ENCODE assay signal across 14 cellular contexts in genomic region chr21:42655797-42656770, GRCh38. TPM values are rescaled to one million over a fixed set of nuclear protein-coding genes. Genes with fewer than 3 reads are reported as not detected.
DNase-seq lines count a peak whose midpoint lies in the region; ATAC-seq and TF ChIP-seq lines count a peak whose summit lies in the region.
"Had no signal": no experiment of that assay in that cellular context is flagged by ENCODE, and none has a peak within 500 bp of the region (broad histone marks: within the 10 kb centered on the region; RNA-seq: fewer than 3 reads in every experiment).

No MANE protein-coding gene starts in this region.

- H3K4me2 ChIP-seq in IMR-90 (ENCODE audit: low read depth, low read length) = no peak overlapping the region

- H3K56ac ChIP-seq in IMR-90 (ENCODE audit: extremely low read depth, insufficient read depth, low read length) = no peak overlapping the region

- no peaks in the 10 kb centered on the region for H3K79me1 ChIP-seq in IMR-90 (ENCODE audit: low read depth in 1 of 2, low read length in 2 of 2)

- no peak overlapping the region for H4K91ac ChIP-seq in IMR-90 (ENCODE audit: insufficient read depth, low read depth, low read length)

- H2BK5ac ChIP-seq in IMR-90 (ENCODE audit: low read depth, low read length, poor library complexity, severe bottlenecking) = no peak overlapping the region

- H2BK15ac ChIP-seq in IMR-90 (ENCODE audit: low read depth, low read length) = no peak overlapping the region

- no peaks in the 10 kb centered on the region for H3K9me3 Mint-ChIP-seq in nephron
- H3K9me3 Mint-ChIP-seq in effector memory CD8-positive, alpha-beta T cell = no peaks in the 10 kb centered on the region
- no peaks in the 10 kb centered on the region for H3K9me3 Mint-ChIP-seq in activated CD4-positive, alpha-beta T cell treated with anti-CD3 and anti-CD28 coated beads, Interleukin-2, amount 10 ng/mL, durations not matched to agents 7 days and 5 days
- H3K9me3 Mint-ChIP-seq: activated naive CD8-positive, alpha-beta T cell treated with anti-CD3 and anti-CD28 coated beads, Interleukin-2, amount 10 ng/mL, durations not matched to agents 7 days and 5 days had no signal

- CTCF ChIA-PET in IMR-90 (lab: Yijun Ruan, JAX) = interaction anchor here (0.7 kb wide), 1 partner anchor 19 kb away, joined by 3 read pairs; no protein-coding TSS in a partner anchor
- CTCF ChIA-PET in activated CD4-positive, alpha-beta T cell treated with anti-CD3 and anti-CD28 coated beads, Interleukin-2, amount 10 ng/mL, durations not matched to agents 7 days and 5 days (lab: Charles Lee) = interaction anchor here (1.2 to 1.4 kb wide), 3 partner anchors 9 to 15 kb away, joined by 3 to 4 read pairs (median 3); no protein-coding TSS in a partner anchor

- H3K9me3 ChIP-seq in IMR-90 (ENCODE audit: control insufficient read depth, insufficient read depth, low read length) (no peaks in the 10 kb centered on the region), colonic mucosa (no peaks in the 10 kb centered on the region), SJCRH30 (replicated peaks) (no peaks in the 10 kb centered on the region)
- H3K9me3 ChIP-seq: Caco-2, stomach had no signal

- peak overlapping the region; percentile 65 for H2AFZ ChIP-seq in IMR-90 (replicated peaks; ENCODE audit: low read length, poor library complexity)

- intact Hi-C loops in IMR-90 (cut with micrococcal nuclease) = loop anchor here (10.0 kb wide), 1 partner anchor 159 kb away; no protein-coding TSS in a partner anchor
- intact Hi-C loops in colonic mucosa (cut with DNase I) = loop anchor here (5.0 to 10.0 kb wide), 2 partner anchors 66 to 159 kb away; no protein-coding TSS in a partner anchor

- H3K4ac ChIP-seq in IMR-90 (ENCODE audit: low read depth, low read length) = no peak overlapping the region

- H2AK9ac ChIP-seq in IMR-90 (replicated peaks; ENCODE audit: low read depth, low read length, poor library complexity) = peak overlapping the region; percentile 67

- no peak overlapping the region for H3K4me3 ChIP-seq in IMR-90 (ENCODE audit: insufficient read depth, low read depth, low read length)
- H3K4me3 ChIP-seq in colonic mucosa = peak overlapping the region; percentile 13
- no peak overlapping the region for H3K4me3 ChIP-seq in SJCRH30

- no peak overlapping the region for H4K5ac ChIP-seq in IMR-90 (ENCODE audit: low read depth, low read length)

- dilution Hi-C loops in IMR-90 (cut with HindIII; ENCODE audit: low sequenced_read_pairs, unreplicated experiment) = no loop called here

- WGBS in IMR-90 (ENCODE audit: extremely low coverage in 2 of 2, insufficient read length in 1 of 2), 2 experiments = 67% methylated on average over 13 of the region's 31 CpGs; no CpG with 5 or more reads in 1 of the 2 experiments

- H2BK120ac ChIP-seq in IMR-90 (ENCODE audit: low read depth, low read length) = no peak overlapping the region; the same call in 1 of the 2 replicates

- H3K18ac ChIP-seq in IMR-90 (ENCODE audit: low read depth, low read length) = no peak overlapping the region

- H3K27ac Mint-ChIP-seq in nephron = peak overlapping the region; percentile 49 to 92 (median 90)
- no peak overlapping the region for H3K27ac Mint-ChIP-seq in effector memory CD8-positive, alpha-beta T cell
- H3K27ac Mint-ChIP-seq in activated CD4-positive, alpha-beta T cell treated with anti-CD3 and anti-CD28 coated beads, Interleukin-2, amount 10 ng/mL, durations not matched to agents 7 days and 5 days = no peak overlapping the region
- H3K27ac Mint-ChIP-seq: activated naive CD8-positive, alpha-beta T cell treated with anti-CD3 and anti-CD28 coated beads, Interleukin-2, amount 10 ng/mL, durations not matched to agents 7 days and 5 days had no signal

- no peak overlapping the region for H4K8ac ChIP-seq in IMR-90 (ENCODE audit: low read depth in 2 of 2, low read length in 2 of 2)

- in situ Hi-C loops in IMR-90 (cut with MboI; ENCODE audit: low sequenced_read_pairs) = no loop called here

- H4K20me1 ChIP-seq in IMR-90 (ENCODE audit: insufficient read depth, low read length) = peaks cover 2% of the 10 kb centered on the region

- no peaks in the 10 kb centered on the region for H3K36me3 ChIP-seq in IMR-90 (ENCODE audit: control insufficient read depth, insufficient read depth, low read length)
- H3K36me3 ChIP-seq in colonic mucosa = no peaks in the 10 kb centered on the region
- H3K36me3 ChIP-seq in SJCRH30 = no peaks in the 10 kb centered on the region
- H3K36me3 ChIP-seq: stomach had no signal

- TF ChIP-seq CTCF in IMR-90 (conservative IDR thresholded peaks at IDR 0.05; ENCODE audit: low read depth, low read length) (no peak), colonic mucosa (IDR thresholded peaks at IDR 0.05) (no peak), nephron (IDR thresholded peaks at IDR 0.05; ENCODE audit: unreplicated experiment in 3 of 3) (no peak)

- TF ChIP-seq RAD21 in IMR-90 (IDR thresholded peaks at IDR 0.05; ENCODE audit: low read length) = no peak

- 0 out of 2 replicates have a peak, but pooled peaks cover 3% of the 10 kb centered on the region for H3K9me1 ChIP-seq in IMR-90 (ENCODE audit: insufficient read depth, low read length)

- H3K4me1 ChIP-seq in IMR-90 (ENCODE audit: control insufficient read depth, insufficient read depth, low read length) (peaks cover 2% of the 10 kb centered on the region; the same call in 1 of the 2 replicates), colonic mucosa (peaks cover 14% of the 10 kb centered on the region), SJCRH30 (peaks cover 23% of the 10 kb centered on the region; the same call in 1 of the 2 replicates)

- H3K27me3 ChIP-seq in IMR-90 (ENCODE audit: control insufficient read depth, insufficient read depth, low read length) (peaks cover 28% of the 10 kb centered on the region), colonic mucosa (no peaks in the 10 kb centered on the region), SJCRH30 (no peaks in the 10 kb centered on the region)

- H2AK5ac ChIP-seq in IMR-90 (ENCODE audit: low read depth, low read length) = no peak overlapping the region

- no TSS peak for BruUV-seq in IMR-90 (replicated peaks; lab: Mats Ljungman, UMichigan)

- H3K14ac ChIP-seq in IMR-90 (replicated peaks; ENCODE audit: low read depth, low read length) = no peak overlapping the region

- H2BK20ac ChIP-seq in IMR-90 (ENCODE audit: low read depth, low read length) = no peak overlapping the region

- H3K4me1 Mint-ChIP-seq in nephron = peaks cover 48% of the 10 kb centered on the region
- peaks cover 12% of the 10 kb centered on the region in 2 donors for H3K4me1 Mint-ChIP-seq in effector memory CD8-positive, alpha-beta T cell (ENCODE audit: low read depth in 2 of 2)
- peaks cover 15% of the 10 kb centered on the region for H3K4me1 Mint-ChIP-seq in activated CD4-positive, alpha-beta T cell treated with anti-CD3 and anti-CD28 coated beads, Interleukin-2, amount 10 ng/mL, durations not matched to agents 7 days and 5 days

- H3K27me3 Mint-ChIP-seq in nephron (ENCODE audit: low read depth) = no peaks in the 10 kb centered on the region
- H3K27me3 Mint-ChIP-seq in effector memory CD8-positive, alpha-beta T cell = peaks cover 55 to 68% of the 10 kb centered on the region in 2 donors
- H3K27me3 Mint-ChIP-seq in activated CD4-positive, alpha-beta T cell treated with anti-CD3 and anti-CD28 coated beads, Interleukin-2, amount 10 ng/mL, durations not matched to agents 7 days and 5 days = peaks cover 31% of the 10 kb centered on the region

- H3K27ac ChIP-seq in IMR-90 (ENCODE audit: insufficient read depth, low read length) (no peak overlapping the region), colonic mucosa (peak overlapping the region; percentile 57), SJCRH30 (no peak overlapping the region)
- H3K27ac ChIP-seq: stomach had no signal

- POLR2A ChIA-PET in IMR-90 (lab: Charles Lee; ENCODE audit: unreplicated experiment) = no interaction called here
- POLR2A ChIA-PET in activated CD4-positive, alpha-beta T cell treated with anti-CD3 and anti-CD28 coated beads, Interleukin-2, amount 10 ng/mL, durations not matched to agents 7 days and 5 days (lab: Charles Lee) = no interaction called here

- H3K36me3 Mint-ChIP-seq in nephron (ENCODE audit: low read depth) = peaks cover 4% of the 10 kb centered on the region
- no peaks in the 10 kb centered on the region for H3K36me3 Mint-ChIP-seq in effector memory CD8-positive, alpha-beta T cell (ENCODE audit: insufficient read depth)
- no peaks in the 10 kb centered on the region for H3K36me3 Mint-ChIP-seq in activated CD4-positive, alpha-beta T cell treated with anti-CD3 and anti-CD28 coated beads, Interleukin-2, amount 10 ng/mL, durations not matched to agents 7 days and 5 days (ENCODE audit: low read depth)
- H3K36me3 Mint-ChIP-seq: activated naive CD8-positive, alpha-beta T cell treated with anti-CD3 and anti-CD28 coated beads, Interleukin-2, amount 10 ng/mL, durations not matched to agents 7 days and 5 days had no signal

- peak overlapping the region; percentile 75 to 89 (median 85) for H3K4me3 Mint-ChIP-seq in nephron
- H3K4me3 Mint-ChIP-seq in effector memory CD8-positive, alpha-beta T cell = no peak overlapping the region
- H3K4me3 Mint-ChIP-seq in activated CD4-positive, alpha-beta T cell treated with anti-CD3 and anti-CD28 coated beads, Interleukin-2, amount 10 ng/mL, durations not matched to agents 7 days and 5 days = no peak overlapping the region
- H3K4me3 Mint-ChIP-seq: activated naive CD8-positive, alpha-beta T cell treated with anti-CD3 and anti-CD28 coated beads, Interleukin-2, amount 10 ng/mL, durations not matched to agents 7 days and 5 days had no signal

- TF ChIP-seq POLR2A in IMR-90 (IDR thresholded peaks at IDR 0.05; ENCODE audit: low read depth, low read length) = no peak

- DNase-seq in COR-L47 (lab: John Stamatoyannopoulos, UW) (peak; percentile 72), IMR-90 (no peak), colonic mucosa (peak; percentile 53), SJCRH30 (no peak)
- DNase-seq in effector memory CD8-positive, alpha-beta T cell = no peak
- no peak for DNase-seq in activated CD4-positive, alpha-beta T cell treated with anti-CD3 and anti-CD28 coated beads, Interleukin-2, amount 10 ng/mL, durations not matched to agents 7 days and 5 days
- DNase-seq: activated CD4-positive, alpha-beta T cell treated with anti-CD3 and anti-CD28 coated beads for 1 hour; activated naive CD8-positive, alpha-beta T cell treated with anti-CD3 and anti-CD28 coated beads, Interleukin-2, amount 10 ng/mL, durations not matched to agents 7 days and 5 days; Caco-2; NCI-H1436 treated with DMSO at 0.1 percent for 48 hours; stimulated activated CD4-positive, alpha-beta T cell treated with anti-CD3 and anti-CD28 coated beads, Interleukin-2, amount 100 ng/mL, for 24 hours; stomach had no signal

- no peak overlapping the region for H3K23ac ChIP-seq in IMR-90 (ENCODE audit: low read depth, low read length)

- no peak overlapping the region for H3K9ac ChIP-seq in IMR-90 (ENCODE audit: low read depth, low read length)
- peak overlapping the region; percentile 47 to 80 for H3K9ac ChIP-seq in colonic mucosa (ENCODE audit: low read depth in 2 of 2, low read length in 2 of 2)

- ATAC-seq in IMR-90 (ENCODE audit: low read depth) = no peak
- ATAC-seq in HG03159 (IDR thresholded peaks at IDR 0.05; ENCODE audit: unreplicated experiment) = no peak
- no peak for ATAC-seq in effector memory CD8-positive, alpha-beta T cell (replicated peaks)

RNA-seq across cellular contexts. Expression of gene PDE9A, which starts 2.7 kb away (rescaled TPM):
- 0.56 and 0.90 TPM in 2 replicates for total RNA-seq in IMR-90 (2012; rRNA removed)
- 0.89 and 1.1 TPM in 2 replicates for polyA plus RNA-seq in IMR-90 (2012; rRNA removed)
- polyA plus RNA-seq in IMR-90 (2012; cell fraction: cytosol; rRNA removed) = 0.63 and 1.4 TPM in 2 replicates
- polyA plus RNA-seq in IMR-90 (2012; cell fraction: nucleus; rRNA removed; ENCODE audit: low replicate concordance) = 0.84 and 1.3 TPM in 2 replicates
- total RNA-seq in colonic mucosa = 10 to 100 TPM; 37.5 to 56.0 TPM
- total RNA-seq in SJCRH30 (2014; rRNA removed; shearing (Covaris generic)) = 14.8 and 14.9 TPM in 2 replicates
- 1 to 10 TPM; 4.7 to 6.1 TPM for total RNA-seq in activated CD4-positive, alpha-beta T cell treated with anti-CD3 and anti-CD28 coated beads, Interleukin-2, amount 10 ng/mL, durations not matched to agents 7 days and 5 days

Comparison
In these comparisons a context has a peak if more than half of its experiments do, and no peak if none do; other contexts are left out.
1. DNase-seq: peak in COR-L47 (single experiment) and colonic mucosa (single experiment); none in IMR-90 (single experiment), SJCRH30 (0 of 2), effector memory CD8-positive, alpha-beta T cell (0 of 3) and activated CD4-positive, alpha-beta T cell treated with anti-CD3 and anti-CD28 coated beads, Interleukin-2, amount 10 ng/mL, durations not matched to agents 7 days and 5 days (single experiment).
2. H3K27ac Mint-ChIP-seq: peak in nephron (3 of 3); none in effector memory CD8-positive, alpha-beta T cell (0 of 2) and activated CD4-positive, alpha-beta T cell treated with anti-CD3 and anti-CD28 coated beads, Interleukin-2, amount 10 ng/mL, durations not matched to agents 7 days and 5 days (single experiment).
3. H3K4me3 Mint-ChIP-seq: peak in nephron (3 of 3); none in effector memory CD8-positive, alpha-beta T cell (0 of 2) and activated CD4-positive, alpha-beta T cell treated with anti-CD3 and anti-CD28 coated beads, Interleukin-2, amount 10 ng/mL, durations not matched to agents 7 days and 5 days (single experiment).